12 cellular contexts compared by ENCODE assay signal in the genomic region with DNA sequence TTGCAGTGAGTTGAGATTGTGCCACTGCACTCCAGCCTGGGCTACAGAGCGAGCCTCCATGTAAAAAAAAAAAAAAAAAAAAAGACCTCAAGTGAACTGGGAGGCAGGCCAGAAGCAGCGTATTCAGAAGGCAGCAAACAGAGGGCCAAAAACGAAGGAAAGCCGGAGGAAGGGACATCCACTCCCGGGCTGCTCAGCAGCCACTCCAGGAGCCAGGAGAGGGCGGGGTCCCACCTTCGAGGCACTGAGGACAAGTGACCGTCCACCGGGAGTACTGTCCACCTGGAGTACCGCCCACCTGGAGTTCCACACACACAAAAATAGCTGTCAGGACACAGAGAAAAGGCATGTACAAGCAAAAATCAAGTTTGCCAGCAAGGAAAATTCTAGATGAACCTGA. TPM values are rescaled to one million over a fixed set of nuclear protein-coding genes. Genes with fewer than 3 reads are reported as not detected.
DNase-seq lines count a peak whose midpoint lies in the region; ATAC-seq, FAIRE-seq and TF ChIP-seq lines count a peak whose summit lies in the region.
"Had no signal": no experiment of that assay in that cellular context is flagged by ENCODE, and none has a peak within 500 bp of the region (broad histone marks: within the 10 kb centered on the region; RNA-seq: fewer than 3 reads in every experiment).

No MANE protein-coding gene starts in this region.

- H3K27me3 ChIP-seq in body of pancreas, result no peaks in the 10 kb centered on the region
- H3K27me3 ChIP-seq in psoas muscle (ENCODE audit: insufficient read depth in 3 of 3, low read length in 2 of 3), result no peaks in the 10 kb centered on the region
- H3K27me3 ChIP-seq: BLaER1 had no signal

- peaks cover 41 to 61% of the 10 kb centered on the region in 2 donors for H3K36me3 Mint-ChIP-seq in CD14-positive monocyte
- H3K36me3 Mint-ChIP-seq in activated naive CD4-positive, alpha-beta T cell treated with anti-CD3 and anti-CD28 coated beads for 36 hours (ENCODE audit: low read depth), result peaks cover 2% of the 10 kb centered on the region

- no peak overlapping the region for H3K4me3 Mint-ChIP-seq in CD14-positive monocyte
- no peak overlapping the region for H3K4me3 Mint-ChIP-seq in activated naive CD4-positive, alpha-beta T cell treated with anti-CD3 and anti-CD28 coated beads for 36 hours

- H3K9me3 Mint-ChIP-seq in CD14-positive monocyte, result no peaks in the 10 kb centered on the region
- no peaks in the 10 kb centered on the region for H3K9me3 Mint-ChIP-seq in activated naive CD4-positive, alpha-beta T cell treated with anti-CD3 and anti-CD28 coated beads for 36 hours

- H3K27ac Mint-ChIP-seq in CD14-positive monocyte, result peak overlapping the region in 5 of 7 donors; percentile 59 to 89 (median 74)
- no peak overlapping the region for H3K27ac Mint-ChIP-seq in activated naive CD4-positive, alpha-beta T cell treated with anti-CD3 and anti-CD28 coated beads for 36 hours

- peak; percentile 9 for ATAC-seq in body of pancreas
- ATAC-seq in left ventricle myocardium superior, result peak; percentile 30
- no peak for ATAC-seq in psoas muscle

- H3K4me1 Mint-ChIP-seq in CD14-positive monocyte, result peaks cover 81% of the 10 kb centered on the region
- peaks cover 39% of the 10 kb centered on the region for H3K4me1 Mint-ChIP-seq in activated naive CD4-positive, alpha-beta T cell treated with anti-CD3 and anti-CD28 coated beads for 36 hours (ENCODE audit: low read depth)

- 18 to 26% methylated on average over 10 of the region's 10 CpGs for WGBS in body of pancreas, 2 donors
- WGBS in psoas muscle, 3 donors, result 40 to 58% (median 41%) methylated on average over 10 of the region's 10 CpGs

- no peaks in the 10 kb centered on the region for H3K36me3 ChIP-seq in body of pancreas (replicated peaks in 1 of 2; ENCODE audit: insufficient read depth in 1 of 2, low read depth in 2 of 2)
- peaks cover 0 to 24% of the 10 kb centered on the region in 2 donors for H3K36me3 ChIP-seq in psoas muscle (ENCODE audit: insufficient read depth in 1 of 2, low read depth in 1 of 2)

- H3K9me3 ChIP-seq in body of pancreas (no peaks in the 10 kb centered on the region), psoas muscle (no peaks in the 10 kb centered on the region)
- H3K9me3 ChIP-seq: BLaER1 had no signal

- TF ChIP-seq CTCF in CD14-positive monocyte (IDR thresholded peaks at IDR 0.05) (no peak), body of pancreas (IDR thresholded peaks at IDR 0.05) (no peak), psoas muscle (IDR thresholded peaks at IDR 0.05) (no peak), foreskin fibroblast (IDR thresholded peaks at IDR 0.05; ENCODE audit: low read depth, low read length) (no peak)

- no peaks in the 10 kb centered on the region for H3K27me3 Mint-ChIP-seq in CD14-positive monocyte (ENCODE audit: low read depth in 3 of 3)
- no peaks in the 10 kb centered on the region for H3K27me3 Mint-ChIP-seq in activated naive CD4-positive, alpha-beta T cell treated with anti-CD3 and anti-CD28 coated beads for 36 hours (ENCODE audit: low read depth)

- H3K4me1 ChIP-seq in body of pancreas (peaks cover 98% of the 10 kb centered on the region), psoas muscle (peaks cover 73% of the 10 kb centered on the region)

- CTCF ChIA-PET in activated naive CD4-positive, alpha-beta T cell treated with anti-CD3 and anti-CD28 coated beads for 36 hours (lab: Charles Lee), result no interaction called here

- no peak overlapping the region for H3K4me3 ChIP-seq in body of pancreas
- no peak overlapping the region for H3K4me3 ChIP-seq in psoas muscle
- no peak overlapping the region for H3K4me3 ChIP-seq in foreskin fibroblast (ENCODE audit: low read depth in 1 of 2, low read length in 2 of 2)
- H3K4me3 ChIP-seq: BLaER1 had no signal

- TF ChIP-seq POLR2A in body of pancreas (IDR thresholded peaks at IDR 0.05) (no peak), GM12891 (IDR thresholded peaks at IDR 0.05; ENCODE audit: low read depth, low read length) (no peak)

- H3K27ac ChIP-seq in body of pancreas (peak overlapping the region; percentile 75 to 95 (median 84)), psoas muscle (peak overlapping the region; percentile 36)
- H3K27ac ChIP-seq: BLaER1 had no signal

- DNase-seq in CD14-positive monocyte (ENCODE audit: low spot score) (no peak), body of pancreas (peak; percentile 69 to 89 (median 84)), left ventricle myocardium superior (peak; percentile 62), psoas muscle (no peak), GM12891 (ENCODE audit: insufficient read length, low spot score) (no peak), foreskin fibroblast (no peak), NCI-H1092 (lab: John Stamatoyannopoulos, UW) (no peak)
- DNase-seq in activated naive CD4-positive, alpha-beta T cell treated with anti-CD3 and anti-CD28 coated beads for 36 hours, result no peak
- DNase-seq: NCI-H2171; stimulated activated naive CD4-positive, alpha-beta T cell; T-helper 9 cell had no signal

- intact Hi-C loops in CD14-positive monocyte (cut with micrococcal nuclease) (loop anchor here in 1 of 2 donors (5.0 kb wide), 1 partner anchor 37 kb away; no protein-coding TSS in a partner anchor), body of pancreas (cut with DNase I) (no loop called here), left ventricle myocardium superior (cut with micrococcal nuclease) (no loop called here), psoas muscle (cut with DNase I) (loop anchor here in 1 of 2 donors (5.0 kb wide), 1 partner anchor 33 kb away; no protein-coding TSS in a partner anchor)
- intact Hi-C loops in activated naive CD4-positive, alpha-beta T cell treated with anti-CD3 and anti-CD28 coated beads for 36 hours (cut with micrococcal nuclease), result loop anchor here (10.0 kb wide), 1 partner anchor 211 kb away; no protein-coding TSS in a partner anchor

- no peak for FAIRE-seq in GM12891 (lab: Jason Lieb, UNC)

TF ChIP-seq in GM12891, 5 proteins besides CTCF, POLR2A, EP300 and RAD21:
- no peak for TF ChIP-seq SPI1 (IDR thresholded peaks at IDR 0.05; ENCODE audit: low read depth, low read length)
- TF ChIP-seq PAX5 (IDR thresholded peaks at IDR 0.05; ENCODE audit: insufficient read depth, low read length, severe bottlenecking), result no peak
- TF ChIP-seq TAF1 (IDR thresholded peaks at IDR 0.05; ENCODE audit: low read depth, low read length), result no peak
- TF ChIP-seq POU2F2 (IDR thresholded peaks at IDR 0.05; ENCODE audit: low read depth, low read length), result no peak
- no peak for TF ChIP-seq POLR2AphosphoS5 (IDR thresholded peaks at IDR 0.05; ENCODE audit: low read depth, low read length)

RNA-seq across cellular contexts. Expression of gene TOLLIP, which starts 5.5 kb away (rescaled TPM):
- polyA plus RNA-seq in CD14-positive monocyte (10 to 100 TPM; 67.9 to 71.7 TPM), psoas muscle (10 to 100 TPM; 33.5 to 56.4 (median 49.9) TPM)
- total RNA-seq in body of pancreas (10 to 100 TPM; 51.1 to 63.9 TPM), left ventricle myocardium superior (50.2 TPM), psoas muscle (10 to 100 TPM; 45.0 to 74.6 (median 65.6) TPM)
- 16.4 TPM for polyA plus RNA-seq in GM12891 (2012; ENCODE audit: low read depth, missing spikeins)
- total RNA-seq in activated naive CD4-positive, alpha-beta T cell treated with anti-CD3 and anti-CD28 coated beads for 36 hours, result 10 to 100 TPM; 19.9 to 21.7 TPM

Comparison
In these comparisons a context has a peak if more than half of its experiments do, and no peak if none do; other contexts are left out.
1. DNase-seq: peak in body of pancreas (4 of 4) and left ventricle myocardium superior (single experiment); none in CD14-positive monocyte (single experiment), psoas muscle (0 of 2), GM12891 (single experiment), activated naive CD4-positive, alpha-beta T cell treated with anti-CD3 and anti-CD28 coated beads for 36 hours (single experiment), foreskin fibroblast (0 of 2) and NCI-H1092 (single experiment).
2. ATAC-seq: peak in body of pancreas (single experiment) and left ventricle myocardium superior (single experiment); none in psoas muscle (0 of 4).